1 cellular context compared by ENCODE assay signal in the genomic region with DNA sequence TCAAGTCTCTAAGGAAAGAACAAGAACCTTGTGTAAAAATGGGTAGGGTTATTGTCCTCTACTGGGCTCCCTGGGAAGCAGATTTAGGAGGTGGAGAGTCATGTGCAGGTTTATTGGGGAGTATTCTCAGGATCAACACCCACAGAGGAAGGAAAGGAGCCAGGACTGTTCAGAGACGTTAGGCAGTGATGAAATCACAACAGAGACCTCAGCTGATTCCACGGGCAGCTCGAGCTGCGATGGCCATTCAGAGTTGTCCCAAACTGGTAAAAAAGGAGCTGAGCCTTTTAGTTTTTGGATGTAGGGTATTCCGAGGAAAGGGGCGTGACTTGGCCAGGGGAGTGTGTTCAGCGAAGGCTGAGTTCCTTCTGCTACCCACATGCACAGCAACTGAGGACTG.
TF ChIP-seq lines count a peak whose summit lies in the region.

No MANE protein-coding gene starts in this region.

TF ChIP-seq in H1, 55 proteins besides CTCF, POLR2A, EP300 and RAD21:
- TF ChIP-seq POLR2AphosphoS5 (IDR thresholded peaks at IDR 0.05; ENCODE audit: low read depth, low read length) (no peak), HDAC2 (IDR thresholded peaks at IDR 0.05; ENCODE audit: borderline replicate concordance in 1 of 2, low read depth in 2 of 2, low read length in 2 of 2) (no peak), CTBP2 (IDR thresholded peaks at IDR 0.05; ENCODE audit: borderline replicate concordance, insufficient read depth, insufficient read length, low read length) (no peak), BACH1 (IDR thresholded peaks at IDR 0.05; ENCODE audit: low read length) (no peak), CHD1 (IDR thresholded peaks at IDR 0.05; ENCODE audit: low read depth, low read length) (no peak), POU5F1 (IDR thresholded peaks at IDR 0.05; ENCODE audit: low read depth, low read length) (no peak)
